Comparison of ENCODE assay signal across 17 cellular contexts in the genomic region with DNA sequence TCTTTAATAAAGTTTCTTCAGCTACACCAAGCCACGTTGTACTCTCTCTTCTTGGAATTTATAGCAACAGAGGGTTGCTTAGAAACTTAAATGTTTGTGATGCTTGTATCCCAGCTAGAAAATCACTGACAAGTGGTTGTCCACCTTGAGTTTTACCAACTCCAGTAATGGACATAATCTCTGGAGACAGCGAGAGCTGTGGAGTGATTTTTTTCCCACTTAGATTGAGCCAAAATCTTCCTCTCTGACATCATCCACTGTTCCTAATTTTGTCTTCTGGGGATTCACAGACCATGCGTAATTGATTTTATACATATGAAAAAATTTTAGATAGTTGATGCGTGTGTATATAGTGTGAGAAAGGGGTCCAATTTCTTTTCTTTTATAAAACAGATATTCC. TPM values are rescaled to one million over a fixed set of nuclear protein-coding genes. Genes with fewer than 3 reads are reported as not detected.
"Had no signal": no experiment of that assay in that cellular context is flagged by ENCODE, and none has a peak within 500 bp of the region (broad histone marks: within the 10 kb centered on the region; RNA-seq: fewer than 3 reads in every experiment).

No MANE protein-coding gene starts in this region.

- H3K27me3 Mint-ChIP-seq: memory B cell had no signal

- H2AFZ ChIP-seq: parathyroid adenoma had no signal

- H3K27me3 ChIP-seq: spleen, transverse colon had no signal

- H3K36me3 Mint-ChIP-seq: memory B cell, naive B cell had no signal

- H3K9ac ChIP-seq: parathyroid adenoma had no signal

- H3K36me3 ChIP-seq: spleen, transverse colon had no signal

- H3K4me3 Mint-ChIP-seq: memory B cell, naive B cell had no signal

- H3K9me3 Mint-ChIP-seq: activated T-helper 2 cell treated with anti-CD3 and anti-CD28 coated beads, Interferon-gamma antibody, Interleukin-2, Interleukin-4, amounts not matched to agents 10 μg/mL and 5 μg/mL and 100 μg/mL, durations not matched to agents 14 hours and 24 hours and 36 hours; memory B cell; naive B cell had no signal

- DNase-seq: activated CD4-positive, alpha-beta T cell treated with anti-CD3 and anti-CD28 coated beads, Interleukin-2, amount 50 U/mL, for 1 hour; activated CD4-positive, CD25-positive, alpha-beta regulatory T cell; activated naive CD4-positive, alpha-beta T cell treated with anti-CD3 and anti-CD28 coated beads, Interleukin-2, amount 50 U/mL, for 16 hours; effector memory CD4-positive, alpha-beta T cell; islet precursor cell; naive B cell; retina; spleen; stimulated activated naive CD4-positive, alpha-beta T cell; substantia nigra; T-helper 2 cell; transverse colon had no signal

- ATAC-seq: left lobe of liver had no signal

- H3K4me1 ChIP-seq: parathyroid adenoma, transverse colon had no signal

- H3K79me2 ChIP-seq: parathyroid adenoma had no signal

- H3K27ac Mint-ChIP-seq: activated T-helper 2 cell treated with anti-CD3 and anti-CD28 coated beads, Interferon-gamma antibody, Interleukin-2, Interleukin-4, amounts not matched to agents 10 μg/mL and 5 μg/mL and 100 μg/mL, durations not matched to agents 14 hours and 24 hours and 36 hours; memory B cell had no signal

- H3K4me3 ChIP-seq: spleen, transverse colon had no signal

- H3K27ac ChIP-seq: parathyroid adenoma, spleen had no signal

- H3K9me3 ChIP-seq: spleen, transverse colon had no signal

RNA-seq across cellular contexts. Expression of gene ECT2L, which starts 8.0 kb away (rescaled TPM):
- total RNA-seq: activated T-helper 2 cell treated with anti-CD3 and anti-CD28 coated beads, Interferon-gamma antibody, Interleukin-2, Interleukin-4, amounts not matched to agents 10 μg/mL and 5 μg/mL and 100 μg/mL, durations not matched to agents 14 hours and 24 hours and 36 hours; fibroblast of villous mesenchyme; left lobe of liver had no signal
